In genomic region chr17:37065486-37066321, GRCh38 we compare ENCODE assay signal across 19 cellular contexts.
DNase-seq lines count a peak whose midpoint lies in the region; ATAC-seq, FAIRE-seq and TF ChIP-seq lines count a peak whose summit lies in the region.
"Had no signal": no experiment of that assay in that cellular context is flagged by ENCODE, and none has a peak within 500 bp of the region (broad histone marks: within the 10 kb centered on the region; RNA-seq: fewer than 3 reads in every experiment).

No MANE protein-coding gene starts in this region.

- H3K9ac ChIP-seq in K562 (ENCODE audit: insufficient read depth in 1 of 2, low read depth in 2 of 2, low read length in 2 of 2) (no peak overlapping the region; a peak in 1 of 4 replicates), iPS-18a (ENCODE audit: low read length) (peak overlapping the region; percentile 18)
- H3K9ac ChIP-seq: GM23248, SK-N-SH had no signal

- in situ Hi-C loops in K562 (cut with MboI): no loop called here

- no peaks in the 10 kb centered on the region for H3K9me1 ChIP-seq in K562 (ENCODE audit: control insufficient read depth, insufficient read depth, low read length)

- H3K79me2 ChIP-seq in GM23338 (replicated peaks; ENCODE audit: insufficient read depth) (no peaks in the 10 kb centered on the region), K562 (ENCODE audit: control insufficient read depth, insufficient read depth, low read length) (no peaks in the 10 kb centered on the region)

- H3K27me3 ChIP-seq in GM23338 (ENCODE audit: insufficient read depth): no peaks in the 10 kb centered on the region; the same call in 1 of the 2 replicates
- H3K27me3 ChIP-seq in K562 (ENCODE audit: control insufficient read depth in 2 of 2, insufficient read depth in 2 of 2, low read length in 2 of 2): peaks cover 48 to 75% of the 10 kb centered on the region in 2 experiments
- H3K27me3 ChIP-seq in iPS-18a (ENCODE audit: control insufficient read depth, insufficient read depth, low read length): no peaks in the 10 kb centered on the region
- no peaks in the 10 kb centered on the region for H3K27me3 ChIP-seq in small intestine (ENCODE audit: control insufficient read depth in 2 of 2, insufficient read depth in 2 of 2, low read length in 2 of 2)

- POLR2A ChIA-PET in K562 (lab: Yijun Ruan, JAX): interaction anchor here (0.8 kb wide), 1 partner anchor 18 kb away, joined by 3 read pairs; no protein-coding TSS in a partner anchor

- H2AFZ ChIP-seq in GM23338 (peak overlapping the region; percentile 41; the same call in 1 of the 2 replicates), K562 (ENCODE audit: low read depth, low read length) (no peak overlapping the region)
- H2AFZ ChIP-seq: GM23248 had no signal

- H3K9me3 Mint-ChIP-seq in GM23338: peaks cover 14% of the 10 kb centered on the region; the same call in 2 of the 3 replicates
- H3K9me3 Mint-ChIP-seq: T-cell had no signal

- peaks cover 8% of the 10 kb centered on the region for H3F3A ChIP-seq in GM23338 (replicated peaks; ENCODE audit: low read depth)

- H3K4me1 ChIP-seq in GM23338 (ENCODE audit: insufficient read depth) (peaks cover 68% of the 10 kb centered on the region), K562 (replicated peaks in 1 of 2; ENCODE audit: control insufficient read depth in 2 of 2, insufficient read depth in 2 of 2, low read length in 2 of 2) (peaks cover 0 to 12% of the 10 kb centered on the region in 2 experiments; a peak in 2 of 5 replicates), iPS-18a (ENCODE audit: control insufficient read depth, low read depth, low read length) (peaks cover 55% of the 10 kb centered on the region), small intestine (ENCODE audit: control insufficient read depth in 2 of 2, insufficient read depth in 1 of 2, low read depth in 1 of 2, low read length in 1 of 2) (peaks cover 0 to 6% of the 10 kb centered on the region in 2 donors)

- CTCF ChIA-PET in K562 (lab: Yijun Ruan, JAX; ENCODE audit: low intra/inter-chr PET ratio): no interaction called here

- no peak for TF ChIP-seq POLR2A in K562 (conservative IDR thresholded peaks at IDR 0.05)

- TF ChIP-seq RAD21 in K562 (CRISPR knock-in tag; conservative IDR thresholded peaks at IDR 0.05 in 1 of 2, IDR thresholded peaks at IDR 0.05 in 1 of 2): no peak

- H3K4me3 Mint-ChIP-seq in GM23338: peak overlapping the region; percentile 52
- H3K4me3 Mint-ChIP-seq: T-cell had no signal

- ATAC-seq in GM23338 (peak; percentile 81), K562 (no peak), HG02610 (IDR thresholded peaks at IDR 0.05; ENCODE audit: unreplicated experiment) (no peak), HG02870 (IDR thresholded peaks at IDR 0.05; ENCODE audit: unreplicated experiment) (no peak)
- no peak for ATAC-seq in stimulated activated naive CD8-positive, alpha-beta T cell treated with anti-CD3 and anti-CD28 coated beads, Interleukin-15, Interleukin-2, amounts not matched to agents 100 U/mL and 50 U/mL, for 24 hours
- ATAC-seq: T-cell had no signal

- H3K9me3 ChIP-seq in K562 (replicated peaks; ENCODE audit: control insufficient read depth, insufficient read depth, low read depth, low read length) (peaks cover 2% of the 10 kb centered on the region; the same call in 1 of the 2 replicates), iPS-18a (ENCODE audit: control insufficient read depth, low read depth, low read length) (no peaks in the 10 kb centered on the region), small intestine (ENCODE audit: control insufficient read depth, low read depth) (no peaks in the 10 kb centered on the region)
- H3K9me3 ChIP-seq: SK-N-SH had no signal

- H3K4me2 ChIP-seq in GM23338 (peak overlapping the region; percentile 68), K562 (ENCODE audit: insufficient read depth, low read length) (no peak overlapping the region)
- H3K4me2 ChIP-seq: SK-N-SH had no signal

- TF ChIP-seq EP300 in K562 (IDR thresholded peaks at IDR 0.05; ENCODE audit: low read length): no peak

- H4K20me1 ChIP-seq in GM23338 (replicated peaks; ENCODE audit: insufficient read depth): no peaks in the 10 kb centered on the region
- peaks cover 14% of the 10 kb centered on the region; the same call in 1 of the 2 replicates for H4K20me1 ChIP-seq in K562 (replicated peaks; ENCODE audit: control insufficient read depth, insufficient read depth, low read length)

- WGBS in K562 (ENCODE audit: insufficient coverage, low coverage, missing lambda C conversion rate): 4% methylated on average over 23 of the region's 23 CpGs
- 28 to 47% (median 32%) methylated on average over 23 of the region's 23 CpGs for WGBS in small intestine, 3 donors

- intact Hi-C loops in K562 (cut with micrococcal nuclease): no loop called here

- DNase-seq in GM23338 (ENCODE audit: low spot score): peak; percentile 69
- DNase-seq in K562 (ENCODE audit: extremely low read depth in 1 of 4, low spot score in 3 of 4): peak in 2 of 4 experiments; percentile 17 to 41
- DNase-seq in small intestine: peak; percentile 35
- no peak for DNase-seq in activated gamma-delta T cell (lab: John Stamatoyannopoulos, UW)
- no peak for DNase-seq in stimulated activated naive CD8-positive, alpha-beta T cell treated with anti-CD3 and anti-CD28 coated beads, Interleukin-15, Interleukin-2, amounts not matched to agents 100 U/mL and 50 U/mL, for 24 hours
- DNase-seq: GDM1, GM23248, NCI-H1092 treated with DMSO at 0.1 percent for 48 hours, NCI-H187, NCI-H2227 treated with DMSO at 0.1 percent for 48 hours, NCI-H524 treated with DMSO at 0.1 percent for 48 hours, SHP77 treated with DMSO at 0.1 percent for 48 hours, SK-N-SH, T-cell had no signal

- H3K9me2 ChIP-seq in GM23338 (ENCODE audit: insufficient read depth): no peaks in the 10 kb centered on the region
- H3K9me2 ChIP-seq: SK-N-SH had no signal

- H3K36me3 Mint-ChIP-seq in GM23338 (ENCODE audit: low read depth): peaks cover 16% of the 10 kb centered on the region; the same call in 2 of the 3 replicates
- H3K36me3 Mint-ChIP-seq: CD14-positive monocyte, T-cell had no signal

- peak overlapping the region; percentile 91 for H3K27ac Mint-ChIP-seq in GM23338
- H3K27ac Mint-ChIP-seq: CD14-positive monocyte, T-cell had no signal

- no peak for TF ChIP-seq CTCF in GM23338 (conservative IDR thresholded peaks at IDR 0.05; ENCODE audit: low read depth in 2 of 2)
- TF ChIP-seq CTCF in K562 (IDR thresholded peaks at IDR 0.05 in 2 of 3, conservative IDR thresholded peaks at IDR 0.05 in 1 of 3; ENCODE audit: insufficient read depth in 2 of 3, low read depth in 1 of 3, low read length in 3 of 3): no peak

- H3K27ac ChIP-seq in GM23338 (ENCODE audit: low read depth): peak overlapping the region; percentile 56
- H3K27ac ChIP-seq in K562 (ENCODE audit: extremely low read depth, low read depth, low read length): no peak overlapping the region
- peak overlapping the region; percentile 17 for H3K27ac ChIP-seq in iPS-18a (ENCODE audit: low read length)
- peak overlapping the region in 1 of 2 donors; percentile 2 for H3K27ac ChIP-seq in small intestine (ENCODE audit: low read depth in 1 of 2, low read length in 1 of 2)
- H3K27ac ChIP-seq: GM23248 had no signal

- H3K4me3 ChIP-seq in GM23338: peak overlapping the region; percentile 30
- H3K4me3 ChIP-seq in K562: no peak overlapping the region
- peak overlapping the region; percentile 19 for H3K4me3 ChIP-seq in iPS-18a (ENCODE audit: low read length)
- H3K4me3 ChIP-seq in small intestine (ENCODE audit: low read depth in 1 of 2, low read length in 2 of 2): no peak overlapping the region
- H3K4me3 ChIP-seq: GM23248 had no signal

- FAIRE-seq in K562 (lab: Jason Lieb, UNC) (no peak), small intestine (lab: Jason Lieb, UNC) (no peak)
- FAIRE-seq: HTR-8/SVneo had no signal

- peaks cover 9% of the 10 kb centered on the region for H3K27me3 Mint-ChIP-seq in GM23338 (ENCODE audit: insufficient read depth, low read depth, poor library complexity)
- H3K27me3 Mint-ChIP-seq: T-cell had no signal

- no peaks in the 10 kb centered on the region for H3K36me3 ChIP-seq in GM23338 (ENCODE audit: insufficient read depth)
- H3K36me3 ChIP-seq in K562 (ENCODE audit: control insufficient read depth, insufficient read depth, low read length): no peaks in the 10 kb centered on the region
- H3K36me3 ChIP-seq in iPS-18a (ENCODE audit: control insufficient read depth, low read depth, low read length): no peaks in the 10 kb centered on the region
- no peaks in the 10 kb centered on the region for H3K36me3 ChIP-seq in small intestine (ENCODE audit: control insufficient read depth in 2 of 2, insufficient read depth in 2 of 2, low read length in 2 of 2)

- H3K4me1 Mint-ChIP-seq in GM23338: peaks cover 69% of the 10 kb centered on the region
- H3K4me1 Mint-ChIP-seq: T-cell had no signal

- no TSS peak for BruUV-seq in K562 (replicated peaks; lab: Mats Ljungman, UMichigan)

TF ChIP-seq in GM23338, 12 proteins besides CTCF, POLR2A, EP300 and RAD21 (continues in another document):
- no peak for TF ChIP-seq ETS1 (IDR thresholded peaks at IDR 0.05)

TF ChIP-seq in K562, 482 proteins besides CTCF, POLR2A, EP300 and RAD21:
- TF ChIP-seq ZNF561 (CRISPR knock-in tag; conservative IDR thresholded peaks at IDR 0.05): no peak
- TF ChIP-seq ZNF316 (IDR thresholded peaks at IDR 0.05): 0 out of 2 replicates have a peak, but pooled peaks have one; percentile 15
- TF ChIP-seq CBFA2T3 (IDR thresholded peaks at IDR 0.05): peak; percentile 65
- TF ChIP-seq ZNF436 (CRISPR knock-in tag; IDR thresholded peaks at IDR 0.05): no peak
- no peak for TF ChIP-seq NFATC3 (IDR thresholded peaks at IDR 0.05)
- TF ChIP-seq CBFA2T2 (conservative IDR thresholded peaks at IDR 0.05): peak; percentile 53; the same call in 1 of the 2 replicates
- TF ChIP-seq TAL1 (IDR thresholded peaks at IDR 0.05): peak; percentile 39; the same call in 1 of the 2 replicates
- TF ChIP-seq GABPB2 (CRISPR knock-in tag; conservative IDR thresholded peaks at IDR 0.05): no peak
- TF ChIP-seq ATF7 (IDR thresholded peaks at IDR 0.05): no peak
- no peak for TF ChIP-seq MEIS2 (IDR thresholded peaks at IDR 0.05; ENCODE audit: partially characterized antibody)
- no peak for TF ChIP-seq PHB (CRISPR knock-in tag; IDR thresholded peaks at IDR 0.05)
- no peak for TF ChIP-seq ZNF232 (CRISPR knock-in tag; IDR thresholded peaks at IDR 0.05)
- TF ChIP-seq NR0B1 (IDR thresholded peaks at IDR 0.05; ENCODE audit: partially characterized antibody): no peak

Comparison
In these comparisons a context has a peak if more than half of its experiments do, and no peak if none do; other contexts are left out.
1. DNase-seq: peak in GM23338 (single experiment) and small intestine (single experiment); none in activated gamma-delta T cell (single experiment) and stimulated activated naive CD8-positive, alpha-beta T cell treated with anti-CD3 and anti-CD28 coated beads, Interleukin-15, Interleukin-2, amounts not matched to agents 100 U/mL and 50 U/mL, for 24 hours (single experiment).
2. H3K4me3 ChIP-seq: peak in GM23338 (single experiment) and iPS-18a (single experiment); none in K562 (single experiment) and small intestine (0 of 2).